ENCODE assay signal across 22 cellular contexts in genomic region chr4:82626251-82626868, GRCh38.
"Had no signal": no experiment of that assay in that cellular context is flagged by ENCODE, and none has a peak within 500 bp of the region (broad histone marks: within the 10 kb centered on the region; RNA-seq: fewer than 3 reads in every experiment).

No MANE protein-coding gene starts in this region.

- H3K27me3 ChIP-seq: colonic mucosa, esophagus muscularis mucosa, foreskin keratinocyte, hepatocyte, left lung, neutrophil, pancreas, right lobe of liver, suprapubic skin, thyroid gland, vagina had no signal

- H3K4me1 ChIP-seq: colonic mucosa, esophagus muscularis mucosa, left lung, lower lobe of right lung, pancreas, prostate gland, right lobe of liver, thyroid gland, vagina had no signal

- H2AFZ ChIP-seq: hepatocyte had no signal

- H3K27ac ChIP-seq: colonic mucosa, esophagus muscularis mucosa, foreskin keratinocyte, hepatocyte, left lung, lower lobe of right lung, neutrophil, pancreas, prostate gland, right lobe of liver, suprapubic skin, thyroid gland, vagina had no signal

- DNase-seq: colonic mucosa; effector memory CD4-positive, alpha-beta T cell; foreskin keratinocyte; kidney; left lung; lower lobe of right lung; naive thymus-derived CD8-positive, alpha-beta T cell; nephron progenitor cell; pancreas; right lobe of liver; stimulated activated CD4-positive, alpha-beta T cell treated with anti-CD3 and anti-CD28 coated beads, Interleukin-12 subunit alpha, Interleukin-12 subunit beta, amount 100 ng/mL, for 4 hours; stimulated activated CD4-positive, alpha-beta T cell treated with anti-CD3 and anti-CD28 coated beads, Interleukin-1b, Interleukin-23, amount 100 ng/mL, for 48 hours; stimulated activated CD4-positive, alpha-beta T cell treated with anti-CD3 and anti-CD28 coated beads, Interleukin-4, amount 100 ng/mL, for 24 hours; thyroid gland; trophoblast cell had no signal

- H3K4me3 ChIP-seq: colonic mucosa, esophagus muscularis mucosa, hepatocyte, left lung, lower lobe of right lung, pancreas, prostate gland, right lobe of liver, smooth muscle cell, suprapubic skin, thyroid gland, vagina had no signal

- ATAC-seq: foreskin keratinocyte; left lung; lower lobe of right lung; naive thymus-derived CD8-positive, alpha-beta T cell; pancreas had no signal

- H3K79me2 ChIP-seq: hepatocyte had no signal

- H3K36me3 ChIP-seq: colonic mucosa, esophagus muscularis mucosa, left lung, lower lobe of right lung, neutrophil, pancreas, prostate gland, right lobe of liver, suprapubic skin, thyroid gland, vagina had no signal

- H3K9me3 ChIP-seq: colonic mucosa, esophagus muscularis mucosa, left lung, lower lobe of right lung, neutrophil, pancreas, prostate gland, right lobe of liver, suprapubic skin, thyroid gland, vagina had no signal

- H3K4me2 ChIP-seq: hepatocyte, smooth muscle cell had no signal
